ENCODE assay signal across 1 cellular context in the genomic region with DNA sequence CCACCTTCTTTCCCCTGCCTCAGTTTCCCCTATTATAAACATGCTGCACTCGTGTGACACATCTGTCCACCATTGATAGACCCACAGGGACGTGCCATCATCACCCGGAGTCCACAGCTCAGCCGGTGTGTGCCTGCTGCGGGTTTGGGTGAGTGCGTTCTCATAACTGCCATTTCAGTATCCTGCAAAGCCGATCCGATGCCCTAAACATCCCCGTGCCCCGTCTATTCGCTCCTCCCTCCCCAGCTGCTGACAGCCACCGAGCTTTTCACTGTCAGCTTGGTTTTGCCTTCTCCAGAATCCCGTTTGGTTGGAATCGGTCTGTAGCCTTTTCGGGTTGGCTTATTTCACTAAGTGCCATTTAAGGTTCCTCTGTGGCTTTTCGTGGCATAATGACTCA.
TF ChIP-seq lines count a peak whose summit lies in the region.

No MANE protein-coding gene starts in this region.

TF ChIP-seq in SK-N-SH treated with all-trans-retinoic acid at 6 μM for 48 hours, 23 proteins besides CTCF, POLR2A, EP300 and RAD21:
- TF ChIP-seq ZFP3 (CRISPR knock-in tag; IDR thresholded peaks at IDR 0.05), result no peak
- no peak for TF ChIP-seq PPARA (CRISPR knock-in tag; IDR thresholded peaks at IDR 0.05; ENCODE audit: borderline replicate concordance)
- no peak for TF ChIP-seq SNAI2 (CRISPR knock-in tag; IDR thresholded peaks at IDR 0.05)
- TF ChIP-seq, protein P1, sequence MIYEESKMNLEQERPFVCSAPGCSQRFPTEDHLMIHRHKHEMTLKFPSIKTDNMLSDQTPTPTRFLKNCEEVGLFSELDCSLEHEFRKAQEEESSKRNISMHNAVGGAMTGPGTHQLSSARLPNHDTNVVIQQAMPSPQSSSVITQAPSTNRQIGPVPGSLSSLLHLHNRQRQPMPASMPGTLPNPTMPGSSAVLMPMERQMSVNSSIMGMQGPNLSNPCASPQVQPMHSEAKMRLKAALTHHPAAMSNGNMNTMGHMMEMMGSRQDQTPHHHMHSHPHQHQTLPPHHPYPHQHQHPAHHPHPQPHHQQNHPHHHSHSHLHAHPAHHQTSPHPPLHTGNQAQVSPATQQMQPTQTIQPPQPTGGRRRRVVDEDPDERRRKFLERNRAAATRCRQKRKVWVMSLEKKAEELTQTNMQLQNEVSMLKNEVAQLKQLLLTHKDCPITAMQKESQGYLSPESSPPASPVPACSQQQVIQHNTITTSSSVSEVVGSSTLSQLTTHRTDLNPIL (CRISPR knock-in tag; IDR thresholded peaks at IDR 0.05; ENCODE audit: low read depth), result no peak
- no peak for TF ChIP-seq BACH2 (CRISPR knock-in tag; IDR thresholded peaks at IDR 0.05; ENCODE audit: borderline replicate concordance)
- no peak for TF ChIP-seq TCF4 (CRISPR knock-in tag; IDR thresholded peaks at IDR 0.05; ENCODE audit: borderline replicate concordance)
- no peak for TF ChIP-seq GLIS3 (CRISPR knock-in tag; IDR thresholded peaks at IDR 0.05)
- no peak for TF ChIP-seq ARNTL (CRISPR knock-in tag; IDR thresholded peaks at IDR 0.05; ENCODE audit: borderline replicate concordance, low read depth)
